6 cellular contexts compared by ENCODE assay signal in the genomic region with DNA sequence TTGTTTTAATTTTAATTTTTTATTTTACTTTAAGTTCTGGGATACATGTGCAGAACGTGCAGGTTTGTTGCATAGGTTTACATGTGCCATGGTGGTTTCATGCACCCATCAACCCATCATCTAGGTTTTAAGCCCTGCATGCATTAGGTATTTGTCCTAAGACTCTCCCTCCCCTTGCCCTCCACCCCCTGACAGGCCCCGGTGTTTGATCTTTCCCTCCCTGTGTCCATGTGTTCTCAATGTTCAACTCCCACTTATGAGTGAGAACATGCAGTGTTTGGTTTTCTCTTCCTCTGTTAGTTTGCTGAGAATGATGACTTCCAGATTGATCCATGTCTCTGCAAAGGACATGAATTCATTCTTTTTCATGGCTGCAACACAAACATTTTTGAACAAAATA. TPM values are rescaled to one million over a fixed set of nuclear protein-coding genes. Genes with fewer than 3 reads are reported as not detected.
DNase-seq lines count a peak whose midpoint lies in the region; ATAC-seq, FAIRE-seq and TF ChIP-seq lines count a peak whose summit lies in the region.
"Not testable (repeated sequence)": the region's sequence is repeated elsewhere in the genome, so short reads cannot be mapped to it uniquely, and the experiment has no call there.

No MANE protein-coding gene starts in this region.

- H3K27me3 ChIP-seq in Caco-2 (replicated peaks; ENCODE audit: control insufficient read depth, insufficient read depth, low read length); hepatocyte: not testable (repeated sequence)

- H3K9me3 ChIP-seq in Caco-2; hepatocyte (ENCODE audit: low read depth): not testable (repeated sequence)

- not testable (repeated sequence) for H4K20me1 ChIP-seq in hepatocyte (ENCODE audit: insufficient read depth, poor library complexity, severe bottlenecking)

- CTCF ChIA-PET in Caco-2 (lab: Charles Lee); activated CD8-positive, alpha-beta T cell treated with anti-CD3 and anti-CD28 coated beads, Interleukin-2, amount 10 ng/mL, durations not matched to agents 7 days and 5 days (lab: Charles Lee): not testable (repeated sequence)

- H3K27ac Mint-ChIP-seq in Caco-2 (ENCODE audit: unreplicated experiment), result peak overlapping the region; percentile 36
- not testable (repeated sequence) for H3K27ac Mint-ChIP-seq in activated CD8-positive, alpha-beta T cell treated with anti-CD3 and anti-CD28 coated beads, Interleukin-2, amount 10 ng/mL, durations not matched to agents 7 days and 5 days; type B pancreatic cell
- peak overlapping the region; percentile 34 for H3K27ac Mint-ChIP-seq in dendritic cell treated with granulocyte-macrophage colony-stimulating factor and Interleukin-4, amounts not matched to agents 40 ng/mL and 50 ng/mL, for 4 days

- not testable (repeated sequence) for H3K4me2 ChIP-seq in hepatocyte

- FAIRE-seq in endometrium (lab: Jason Lieb, UNC), result peak; percentile 21

- not testable (repeated sequence) for H2AFZ ChIP-seq in hepatocyte

- not testable (repeated sequence) for TF ChIP-seq CTCF in Caco-2 (IDR thresholded peaks at IDR 0.05; ENCODE audit: insufficient read depth in 1 of 2, low read depth in 1 of 2, low read length in 1 of 2, severe bottlenecking in 1 of 2, unreplicated experiment in 1 of 2); hepatocyte (IDR thresholded peaks at IDR 0.05; ENCODE audit: poor library complexity); type B pancreatic cell (conservative IDR thresholded peaks at IDR 0.05)

- not testable (repeated sequence) for H3K4me3 ChIP-seq in Caco-2 (ENCODE audit: low read depth, low read length); hepatocyte

- H3K27me3 Mint-ChIP-seq in Caco-2 (ENCODE audit: insufficient read depth, unreplicated experiment); type B pancreatic cell: not testable (repeated sequence)
- H3K27me3 Mint-ChIP-seq in activated CD8-positive, alpha-beta T cell treated with anti-CD3 and anti-CD28 coated beads, Interleukin-2, amount 10 ng/mL, durations not matched to agents 7 days and 5 days (ENCODE audit: low read depth), result peaks cover 34% of the 10 kb centered on the region
- peaks cover 21% of the 10 kb centered on the region for H3K27me3 Mint-ChIP-seq in dendritic cell treated with granulocyte-macrophage colony-stimulating factor and Interleukin-4, amounts not matched to agents 40 ng/mL and 50 ng/mL, for 4 days

- not testable (repeated sequence) for ATAC-seq in activated CD8-positive, alpha-beta T cell treated with anti-CD3 and anti-CD28 coated beads, Interleukin-2, amount 10 ng/mL, durations not matched to agents 7 days and 5 days

- peaks cover 16% of the 10 kb centered on the region for H3K4me1 Mint-ChIP-seq in Caco-2 (ENCODE audit: low read depth, unreplicated experiment)
- not testable (repeated sequence) for H3K4me1 Mint-ChIP-seq in activated CD8-positive, alpha-beta T cell treated with anti-CD3 and anti-CD28 coated beads, Interleukin-2, amount 10 ng/mL, durations not matched to agents 7 days and 5 days (ENCODE audit: low read depth); type B pancreatic cell (ENCODE audit: unreplicated experiment)
- peaks cover 35% of the 10 kb centered on the region for H3K4me1 Mint-ChIP-seq in dendritic cell treated with granulocyte-macrophage colony-stimulating factor and Interleukin-4, amounts not matched to agents 40 ng/mL and 50 ng/mL, for 4 days (ENCODE audit: low read depth)

- 38% methylated on average over 2 of the region's 2 CpGs for WGBS in hepatocyte (ENCODE audit: low lambda C conversion rate, missing lambda C conversion rate)

- H3K9me3 Mint-ChIP-seq in Caco-2 (ENCODE audit: unreplicated experiment); activated CD8-positive, alpha-beta T cell treated with anti-CD3 and anti-CD28 coated beads, Interleukin-2, amount 10 ng/mL, durations not matched to agents 7 days and 5 days (ENCODE audit: insufficient read depth); dendritic cell treated with granulocyte-macrophage colony-stimulating factor and Interleukin-4, amounts not matched to agents 40 ng/mL and 50 ng/mL, for 4 days; type B pancreatic cell: not testable (repeated sequence)

- intact Hi-C loops in Caco-2 (cut with micrococcal nuclease; ENCODE audit: unreplicated experiment); dendritic cell treated with granulocyte-macrophage colony-stimulating factor and Interleukin-4, amounts not matched to agents 40 ng/mL and 50 ng/mL, for 4 days (cut with micrococcal nuclease): not testable (repeated sequence)

- H3K27ac ChIP-seq in hepatocyte, result peak overlapping the region; percentile 56

- DNase-seq in Caco-2 (peak; percentile 52 to 64), type B pancreatic cell (ENCODE audit: extremely low spot score, unreplicated experiment) (peak; percentile 15)
- DNase-seq in activated CD8-positive, alpha-beta T cell treated with anti-CD3 and anti-CD28 coated beads, Interleukin-2, amount 10 ng/mL, durations not matched to agents 7 days and 5 days, result peak; percentile 5
- DNase-seq in hepatocyte (ENCODE audit: low spot score), result not testable (repeated sequence)

- not testable (repeated sequence) for H3K9me2 ChIP-seq in hepatocyte (replicated peaks; ENCODE audit: insufficient read depth)

- not testable (repeated sequence) for H3K36me3 ChIP-seq in Caco-2 (ENCODE audit: control insufficient read depth, insufficient read depth, low read length); hepatocyte (replicated peaks; ENCODE audit: insufficient read depth, low read depth)

- POLR2A ChIA-PET in Caco-2 (lab: Charles Lee), result interaction anchor here (1.4 kb wide), 1 partner anchor 9 kb away, joined by 6 read pairs; no protein-coding TSS in a partner anchor
- POLR2A ChIA-PET in activated CD8-positive, alpha-beta T cell treated with anti-CD3 and anti-CD28 coated beads, Interleukin-2, amount 10 ng/mL, durations not matched to agents 7 days and 5 days (lab: Charles Lee), result not testable (repeated sequence)

- peak overlapping the region; percentile 5 for H3K4me3 Mint-ChIP-seq in Caco-2 (ENCODE audit: unreplicated experiment)
- H3K4me3 Mint-ChIP-seq in activated CD8-positive, alpha-beta T cell treated with anti-CD3 and anti-CD28 coated beads, Interleukin-2, amount 10 ng/mL, durations not matched to agents 7 days and 5 days; dendritic cell treated with granulocyte-macrophage colony-stimulating factor and Interleukin-4, amounts not matched to agents 40 ng/mL and 50 ng/mL, for 4 days; type B pancreatic cell: not testable (repeated sequence)

- BruUV-seq in Caco-2 (replicated peaks; lab: Mats Ljungman, UMichigan), result not testable (repeated sequence)

- H3K36me3 Mint-ChIP-seq in Caco-2 (ENCODE audit: insufficient read depth, unreplicated experiment); activated CD8-positive, alpha-beta T cell treated with anti-CD3 and anti-CD28 coated beads, Interleukin-2, amount 10 ng/mL, durations not matched to agents 7 days and 5 days (ENCODE audit: low read depth); dendritic cell treated with granulocyte-macrophage colony-stimulating factor and Interleukin-4, amounts not matched to agents 40 ng/mL and 50 ng/mL, for 4 days (ENCODE audit: low read depth); type B pancreatic cell: not testable (repeated sequence)

- H3K4me1 ChIP-seq in Caco-2, result peaks cover 30% of the 10 kb centered on the region
- not testable (repeated sequence) for H3K4me1 ChIP-seq in hepatocyte (ENCODE audit: insufficient read depth)

- not testable (repeated sequence) for H3K79me2 ChIP-seq in hepatocyte

RNA-seq across cellular contexts. Expression of a gene that starts 50.3 kb away (rescaled TPM):
- 61.2 and 64.8 TPM in 2 replicates for total RNA-seq in Caco-2 (2022)
- total RNA-seq in activated CD8-positive, alpha-beta T cell treated with anti-CD3 and anti-CD28 coated beads, Interleukin-2, amount 10 ng/mL, durations not matched to agents 7 days and 5 days, result 10 to 100 TPM; 29.7 to 30.3 TPM
- total RNA-seq in hepatocyte, result 16.1 and 18.6 TPM in 2 replicates
- polyA plus RNA-seq in hepatocyte, result 22.9 and 27.6 TPM in 2 replicates
- 25.3 and 31.6 TPM in 2 replicates for total RNA-seq in type B pancreatic cell (ENCODE audit: low replicate concordance)
